24 cellular contexts compared by ENCODE assay signal in genomic region chr4:126661194-126661593, GRCh38.
A peak's percentile ranks its signal among the peaks of the same experiment; 100 is the strongest.
DNase-seq lines count a peak whose midpoint lies in the region; ATAC-seq and TF ChIP-seq lines count a peak whose summit lies in the region.
"Had no signal": no experiment of that assay in that cellular context is flagged by ENCODE, and none has a peak within 500 bp of the region (broad histone marks: within the 10 kb centered on the region; RNA-seq: fewer than 3 reads in every experiment).

No MANE protein-coding gene starts in this region.

- ATAC-seq in HG03025 (IDR thresholded peaks at IDR 0.05; ENCODE audit: low FRiP score, unreplicated experiment) (no peak), GM18870 (IDR thresholded peaks at IDR 0.05; ENCODE audit: unreplicated experiment) (no peak)

- H3K9me3 ChIP-seq in mesenchymal stem cell (ENCODE audit: control insufficient read depth, low read length), result no peaks in the 10 kb centered on the region
- H3K9me3 ChIP-seq: Peyer's patch, sigmoid colon, SJSA1 had no signal

- H2BK5ac ChIP-seq in mesenchymal stem cell (ENCODE audit: low read depth, low read length, poor library complexity, severe bottlenecking), result no peak overlapping the region

- DNase-seq in AG08395 (ENCODE audit: low spot score), result peak; percentile 2
- DNase-seq in NCI-H226, result peak; percentile 66
- DNase-seq in choroid plexus epithelial cell (ENCODE audit: low read depth), result peak; percentile 42
- peak; percentile 30 for DNase-seq in mesenchymal stem cell
- no peak for DNase-seq in ecto neural progenitor cell (ENCODE audit: low spot score)
- no peak for DNase-seq in stimulated activated CD4-positive, alpha-beta T cell treated with anti-CD3 and anti-CD28 coated beads, Interleukin-4, amount 100 ng/mL, for 24 hours
- DNase-seq: activated CD4-positive, alpha-beta memory T cell treated with anti-CD3 and anti-CD28 coated beads, Interleukin-2, amount 10 ng/mL, durations not matched to agents 7 days and 5 days; activated CD4-positive, CD25-positive, alpha-beta regulatory T cell treated with anti-CD3 and anti-CD28 coated beads, Interleukin-2, amount 50 U/mL, for 72 hours; activated CD8-positive, alpha-beta memory T cell treated with anti-CD3 and anti-CD28 coated beads, Interleukin-2, amount 50 U/mL, for 48 hours; activated naive CD4-positive, alpha-beta T cell treated with anti-CD3 and anti-CD28 coated beads, Interleukin-2, amount 50 U/mL, for 16 hours; caudate nucleus; DMS153; glutamatergic neuron; NCI-H1105; NCI-H187 treated with DMSO at 0.1 percent for 48 hours; NCI-H2171 treated with DMSO at 0.1 percent for 48 hours; NCI-H524 treated with DMSO at 0.1 percent for 48 hours; Peyer's patch; sigmoid colon; stimulated activated CD4-positive, alpha-beta T cell treated with anti-CD3 and anti-CD28 coated beads, Interleukin-15, amount 100 ng/mL, for 24 hours had no signal

- no peaks in the 10 kb centered on the region for H3K27me3 ChIP-seq in mesenchymal stem cell (ENCODE audit: control insufficient read depth in 1 of 2, insufficient read depth in 1 of 2, low read length in 2 of 2)
- H3K27me3 ChIP-seq: Peyer's patch, sigmoid colon, SJSA1 had no signal

- H3K4ac ChIP-seq in mesenchymal stem cell (ENCODE audit: low read depth in 1 of 2, low read length in 2 of 2), result no peak overlapping the region

- H4K91ac ChIP-seq in mesenchymal stem cell (ENCODE audit: low read length), result no peak overlapping the region

- no peak overlapping the region for H3K9ac ChIP-seq in mesenchymal stem cell (ENCODE audit: low read length)

- no peak overlapping the region for H2BK15ac ChIP-seq in mesenchymal stem cell (ENCODE audit: low read depth, poor library complexity, severe bottlenecking)

- H3K4me2 ChIP-seq in mesenchymal stem cell (ENCODE audit: low read length, poor library complexity, severe bottlenecking), result no peak overlapping the region

- no peak for TF ChIP-seq CTCF in choroid plexus epithelial cell (conservative IDR thresholded peaks at IDR 0.05; ENCODE audit: low read depth, low read length)

- H3K36me3 ChIP-seq in mesenchymal stem cell (ENCODE audit: control insufficient read depth in 1 of 2, insufficient read depth in 2 of 2, low read depth in 1 of 2, low read length in 2 of 2), result no peaks in the 10 kb centered on the region
- H3K36me3 ChIP-seq: Peyer's patch, sigmoid colon, SJSA1 had no signal

- H2AK5ac ChIP-seq in mesenchymal stem cell (ENCODE audit: low read length, severe bottlenecking), result no peak overlapping the region

- H3K18ac ChIP-seq in mesenchymal stem cell (ENCODE audit: low read depth in 1 of 2, low read length in 2 of 2), result no peak overlapping the region

- no peak overlapping the region for H2BK12ac ChIP-seq in mesenchymal stem cell (ENCODE audit: low read length in 2 of 2)

- no peaks in the 10 kb centered on the region for H3K79me1 ChIP-seq in mesenchymal stem cell (replicated peaks; ENCODE audit: low read length, poor library complexity, severe bottlenecking)

- H3K4me1 ChIP-seq in mesenchymal stem cell (ENCODE audit: control insufficient read depth, insufficient read depth, low read depth, low read length), result no peaks in the 10 kb centered on the region
- H3K4me1 ChIP-seq: Peyer's patch, sigmoid colon, SJSA1 had no signal

- no peak overlapping the region for H2AFZ ChIP-seq in mesenchymal stem cell (ENCODE audit: low read depth, low read length)

- no peak overlapping the region for H3K23ac ChIP-seq in mesenchymal stem cell (ENCODE audit: low read length in 2 of 2)

- H4K8ac ChIP-seq in mesenchymal stem cell (ENCODE audit: low read length), result no peak overlapping the region

- H3K4me3 ChIP-seq in choroid plexus epithelial cell (ENCODE audit: low read depth, low read length), result no peak overlapping the region
- H3K4me3 ChIP-seq in mesenchymal stem cell (ENCODE audit: insufficient read depth in 1 of 2, low read depth in 1 of 2, low read length in 2 of 2), result no peak overlapping the region
- H3K4me3 ChIP-seq: lung, Peyer's patch, sigmoid colon, SJSA1 had no signal

- H2BK120ac ChIP-seq in mesenchymal stem cell (ENCODE audit: low read depth, low read length), result no peak overlapping the region

- H3K14ac ChIP-seq in mesenchymal stem cell (ENCODE audit: low read length in 2 of 2), result no peak overlapping the region

- H3K27ac ChIP-seq in mesenchymal stem cell (ENCODE audit: low read length, poor library complexity, severe bottlenecking), result no peak overlapping the region
- H3K27ac ChIP-seq: Peyer's patch, sigmoid colon, SJSA1 had no signal

Comparison
In these comparisons a context has a peak if more than half of its experiments do, and no peak if none do; other contexts are left out.
1. DNase-seq: peak in AG08395 (single experiment), NCI-H226 (single experiment), choroid plexus epithelial cell (single experiment) and mesenchymal stem cell (single experiment); none in ecto neural progenitor cell (single experiment) and stimulated activated CD4-positive, alpha-beta T cell treated with anti-CD3 and anti-CD28 coated beads, Interleukin-4, amount 100 ng/mL, for 24 hours (single experiment).